ENCODE assay signal across 1 cellular context in genomic region chr10:76428541-76429330, GRCh38.
A peak's percentile ranks its signal among the peaks of the same experiment; 100 is the strongest.
TF ChIP-seq lines count a peak whose summit lies in the region.

No MANE protein-coding gene starts in this region.

TF ChIP-seq in HEK293, 187 proteins besides CTCF, POLR2A, EP300 and RAD21 (continued from another document):
- TF ChIP-seq ATF2 (tag by site-specific recombination; IDR thresholded peaks at IDR 0.05; ENCODE audit: low read depth) (peak; percentile 72), ZNF768 (tag by site-specific recombination; IDR thresholded peaks at IDR 0.05) (no peak), HOXD13 (CRISPR knock-in tag; IDR thresholded peaks at IDR 0.05; ENCODE audit: borderline replicate concordance) (no peak), YY2 (tag by site-specific recombination; IDR thresholded peaks at IDR 0.05) (0 out of 2 replicates have a peak, but pooled peaks have one; percentile 28), ZNF664 (tag by site-specific recombination; IDR thresholded peaks at IDR 0.05) (0 out of 2 replicates have a peak, but pooled peaks have one; percentile 34), ZNF548 (tag by site-specific recombination; IDR thresholded peaks at IDR 0.05) (0 out of 2 replicates have a peak, but pooled peaks have one; percentile 37), ZNF398 (tag by site-specific recombination; IDR thresholded peaks at IDR 0.05) (peak; percentile 70), MEIS1 (CRISPR knock-in tag; IDR thresholded peaks at IDR 0.05; ENCODE audit: borderline replicate concordance) (no peak), ZNF701 (tag by site-specific recombination; IDR thresholded peaks at IDR 0.05) (0 out of 2 replicates have a peak, but pooled peaks have one; percentile 51), ZSCAN4 (tag by site-specific recombination; IDR thresholded peaks at IDR 0.05) (peak; percentile 84), ZNF324 (tag by site-specific recombination; IDR thresholded peaks at IDR 0.05) (0 out of 2 replicates have a peak, but pooled peaks have one; percentile 19), ZBTB44 (tag by site-specific recombination; IDR thresholded peaks at IDR 0.05) (0 out of 2 replicates have a peak, but pooled peaks have one; percentile 54), ZFP69B (tag by site-specific recombination; IDR thresholded peaks at IDR 0.05) (peak; percentile 36; the same call in 1 of the 2 replicates), PRDM6 (tag by site-specific recombination; IDR thresholded peaks at IDR 0.05) (peak; percentile 30; the same call in 1 of the 2 replicates), SP7 (tag by site-specific recombination; IDR thresholded peaks at IDR 0.05) (peak; percentile 91), BCL6B (tag by site-specific recombination; IDR thresholded peaks at IDR 0.05) (peak; percentile 62)
